Comparison of ENCODE assay signal across 11 cellular contexts in the genomic region with DNA sequence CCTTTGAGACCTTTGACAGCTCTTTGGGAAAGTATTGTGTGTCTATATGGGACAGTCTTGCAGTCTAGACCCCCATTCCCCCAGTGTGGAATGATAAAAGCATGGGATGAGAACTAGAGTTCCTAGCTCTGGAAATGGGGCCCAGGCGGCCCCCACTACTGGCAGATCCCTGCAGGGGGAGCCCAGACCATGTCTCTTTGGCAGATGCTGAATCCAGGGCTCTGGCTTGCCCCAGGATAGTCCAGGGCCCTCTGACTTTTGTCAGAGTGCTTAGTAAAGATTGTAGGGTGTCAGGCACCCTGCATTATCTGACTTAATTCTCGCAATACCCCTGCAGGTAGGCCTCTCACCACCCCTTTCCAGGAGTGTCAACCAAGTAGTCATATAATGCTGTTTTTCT. TPM values are rescaled to one million over a fixed set of nuclear protein-coding genes. Genes with fewer than 3 reads are reported as not detected.
DNase-seq lines count a peak whose midpoint lies in the region; ATAC-seq, FAIRE-seq and TF ChIP-seq lines count a peak whose summit lies in the region.
"Had no signal": no experiment of that assay in that cellular context is flagged by ENCODE, and none has a peak within 500 bp of the region (broad histone marks: within the 10 kb centered on the region; RNA-seq: fewer than 3 reads in every experiment).

No MANE protein-coding gene starts in this region.

- H3K27ac Mint-ChIP-seq in Calu3 (ENCODE audit: unreplicated experiment): no peak overlapping the region
- H3K27ac Mint-ChIP-seq: memory B cell had no signal

- peak; percentile 11 for DNase-seq in Calu3
- DNase-seq in HT-29 (ENCODE audit: low spot score): peak; percentile 11
- no peak for DNase-seq in choroid plexus epithelial cell (ENCODE audit: low read depth)
- no peak for DNase-seq in pancreas
- no peak for DNase-seq in effector memory CD4-positive, alpha-beta T cell
- no peak for DNase-seq in NCI-H2227 treated with DMSO at 0.1 percent for 48 hours (lab: John Stamatoyannopoulos, UW)
- DNase-seq: activated CD8-positive, alpha-beta memory T cell treated with anti-CD3 and anti-CD28 coated beads, Interleukin-2, amount 50 U/mL, for 48 hours had no signal

- H3K4me1 Mint-ChIP-seq in Calu3 (ENCODE audit: low read depth, unreplicated experiment): peaks cover 16% of the 10 kb centered on the region

- intact Hi-C loops in Calu3 (cut with micrococcal nuclease; ENCODE audit: unreplicated experiment): no loop called here
- intact Hi-C loops in pancreas (cut with DNase I): no loop called here

- no peaks in the 10 kb centered on the region for H3K27me3 ChIP-seq in pancreas
- no peaks in the 10 kb centered on the region for H3K27me3 ChIP-seq in effector memory CD4-positive, alpha-beta T cell (replicated peaks; ENCODE audit: control insufficient read depth, insufficient read depth, low read length, poor library complexity, severe bottlenecking)

- FAIRE-seq in pancreas (lab: Jason Lieb, UNC): no peak
- FAIRE-seq: urothelium cell line had no signal

- ATAC-seq in pancreas (no peak), GM18868 (IDR thresholded peaks at IDR 0.05; ENCODE audit: unreplicated experiment) (no peak), GM18519 (IDR thresholded peaks at IDR 0.05; ENCODE audit: low FRiP score, unreplicated experiment) (no peak)

- BruUV-seq in Calu3 (replicated peaks; lab: Mats Ljungman, UMichigan): no TSS peak

- no peaks in the 10 kb centered on the region for H3K9me3 Mint-ChIP-seq in Calu3 (ENCODE audit: low read depth, unreplicated experiment)
- H3K9me3 Mint-ChIP-seq: memory B cell had no signal

- H3K4me3 Mint-ChIP-seq in Calu3 (ENCODE audit: low read depth, unreplicated experiment): no peak overlapping the region
- H3K4me3 Mint-ChIP-seq: memory B cell had no signal

- TF ChIP-seq CTCF in Calu3 (IDR thresholded peaks at IDR 0.05; ENCODE audit: unreplicated experiment) (no peak), choroid plexus epithelial cell (conservative IDR thresholded peaks at IDR 0.05; ENCODE audit: low read depth, low read length) (peak; percentile 57), pancreas (IDR thresholded peaks at IDR 0.05) (no peak)

- H3K9me3 ChIP-seq in pancreas: no peaks in the 10 kb centered on the region
- H3K9me3 ChIP-seq in effector memory CD4-positive, alpha-beta T cell (ENCODE audit: control insufficient read depth, low read length): no peaks in the 10 kb centered on the region

- peaks cover 36 to 50% (median 40%) of the 10 kb centered on the region in 3 donors for H3K4me1 ChIP-seq in pancreas
- H3K4me1 ChIP-seq in effector memory CD4-positive, alpha-beta T cell (ENCODE audit: control insufficient read depth, insufficient read depth, low read length, poor library complexity, severe bottlenecking): peaks cover 27% of the 10 kb centered on the region

- H3K36me3 ChIP-seq in pancreas: peaks cover 5 to 21% (median 10%) of the 10 kb centered on the region in 3 donors
- peaks cover 22% of the 10 kb centered on the region for H3K36me3 ChIP-seq in effector memory CD4-positive, alpha-beta T cell (ENCODE audit: control insufficient read depth, insufficient read depth, low read length)

- CTCF ChIA-PET in Calu3 (lab: Charles Lee): no interaction called here

- H3K27me3 Mint-ChIP-seq in Calu3 (ENCODE audit: unreplicated experiment): no peaks in the 10 kb centered on the region
- H3K27me3 Mint-ChIP-seq: memory B cell had no signal

- H3K27ac ChIP-seq in pancreas: peak overlapping the region in 3 of 4 donors; percentile 13 to 70 (median 57)
- no peak overlapping the region for H3K27ac ChIP-seq in effector memory CD4-positive, alpha-beta T cell (ENCODE audit: insufficient read depth, low read length, poor library complexity, severe bottlenecking)

- peaks cover 13% of the 10 kb centered on the region for H3K36me3 Mint-ChIP-seq in Calu3 (ENCODE audit: insufficient read depth, unreplicated experiment)

- WGBS in pancreas, 2 donors: 74 to 85% methylated on average over 2 of the region's 2 CpGs

- H3K4me3 ChIP-seq in choroid plexus epithelial cell (ENCODE audit: low read depth, low read length) (no peak overlapping the region), pancreas (no peak overlapping the region)
- no peak overlapping the region for H3K4me3 ChIP-seq in effector memory CD4-positive, alpha-beta T cell (ENCODE audit: insufficient read depth, low read depth, low read length, poor library complexity, severe bottlenecking)

RNA-seq across cellular contexts. Expression of a gene that starts 8.3 kb away (rescaled TPM):
- total RNA-seq in Calu3 (2022) (51.7 and 54.9 TPM in 2 replicates), pancreas (10 to 100 TPM; 32.6 to 49.6 (median 43.6) TPM)
- total RNA-seq in HT-29 (2014; rRNA removed; shearing (Covaris generic)): 74.4 and 75.8 TPM in 2 replicates
- 10 to 100 TPM; 14.2 to 30.5 TPM for polyA plus RNA-seq in pancreas

RNA-seq across cellular contexts. Expression of a gene that starts 33.5 kb away (rescaled TPM):
- 10.0 and 10.7 TPM in 2 replicates for total RNA-seq in Calu3 (2022)
- 33.2 and 35.0 TPM in 2 replicates for total RNA-seq in HT-29 (2014; rRNA removed; shearing (Covaris generic))
- 1 to 10 TPM; 3.4 to 8.4 (median 4.5) TPM for total RNA-seq in pancreas
- 1 to 10 TPM; 6.3 to 7.3 TPM for polyA plus RNA-seq in pancreas

Comparison
In these comparisons a context has a peak if more than half of its experiments do, and no peak if none do; other contexts are left out.
1. DNase-seq: peak in Calu3 (single experiment) and HT-29 (single experiment); none in choroid plexus epithelial cell (single experiment), pancreas (0 of 6), effector memory CD4-positive, alpha-beta T cell (0 of 3) and NCI-H2227 treated with DMSO at 0.1 percent for 48 hours (single experiment).